ENCODE assay signal across 1 cellular context in genomic region chr1:42766723-42767509, GRCh38.
TF ChIP-seq lines count a peak whose summit lies in the region.

C1orf50 (plus strand) TSS chr1:42767249; CDS start chr1:42767312, 63 bp downstream.
A gene with protein sequence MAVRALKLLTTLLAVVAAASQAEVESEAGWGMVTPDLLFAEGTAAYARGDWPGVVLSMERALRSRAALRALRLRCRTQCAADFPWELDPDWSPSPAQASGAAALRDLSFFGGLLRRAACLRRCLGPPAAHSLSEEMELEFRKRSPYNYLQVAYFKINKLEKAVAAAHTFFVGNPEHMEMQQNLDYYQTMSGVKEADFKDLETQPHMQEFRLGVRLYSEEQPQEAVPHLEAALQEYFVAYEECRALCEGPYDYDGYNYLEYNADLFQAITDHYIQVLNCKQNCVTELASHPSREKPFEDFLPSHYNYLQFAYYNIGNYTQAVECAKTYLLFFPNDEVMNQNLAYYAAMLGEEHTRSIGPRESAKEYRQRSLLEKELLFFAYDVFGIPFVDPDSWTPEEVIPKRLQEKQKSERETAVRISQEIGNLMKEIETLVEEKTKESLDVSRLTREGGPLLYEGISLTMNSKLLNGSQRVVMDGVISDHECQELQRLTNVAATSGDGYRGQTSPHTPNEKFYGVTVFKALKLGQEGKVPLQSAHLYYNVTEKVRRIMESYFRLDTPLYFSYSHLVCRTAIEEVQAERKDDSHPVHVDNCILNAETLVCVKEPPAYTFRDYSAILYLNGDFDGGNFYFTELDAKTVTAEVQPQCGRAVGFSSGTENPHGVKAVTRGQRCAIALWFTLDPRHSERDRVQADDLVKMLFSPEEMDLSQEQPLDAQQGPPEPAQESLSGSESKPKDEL (minus strand): TSS chr1:42767028. CDS start chr1:42766971, 57 bp downstream.

TF ChIP-seq in HepG2, 621 proteins besides CTCF, POLR2A, EP300 and RAD21 (continued from another document):
- TF ChIP-seq, protein P1, sequence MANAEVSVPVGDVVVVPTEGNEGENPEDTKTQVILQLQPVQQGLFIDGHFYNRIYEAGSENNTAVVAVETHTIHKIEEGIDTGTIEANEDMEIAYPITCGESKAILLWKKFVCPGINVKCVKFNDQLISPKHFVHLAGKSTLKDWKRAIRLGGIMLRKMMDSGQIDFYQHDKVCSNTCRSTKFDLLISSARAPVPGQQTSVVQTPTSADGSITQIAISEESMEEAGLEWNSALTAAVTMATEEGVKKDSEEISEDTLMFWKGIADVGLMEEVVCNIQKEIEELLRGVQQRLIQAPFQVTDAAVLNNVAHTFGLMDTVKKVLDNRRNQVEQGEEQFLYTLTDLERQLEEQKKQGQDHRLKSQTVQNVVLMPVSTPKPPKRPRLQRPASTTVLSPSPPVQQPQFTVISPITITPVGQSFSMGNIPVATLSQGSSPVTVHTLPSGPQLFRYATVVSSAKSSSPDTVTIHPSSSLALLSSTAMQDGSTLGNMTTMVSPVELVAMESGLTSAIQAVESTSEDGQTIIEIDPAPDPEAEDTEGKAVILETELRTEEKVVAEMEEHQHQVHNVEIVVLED (CRISPR knock-in tag; IDR thresholded peaks at IDR 0.05; ENCODE audit: borderline replicate concordance), result peak; percentile 56; the same call in 1 of the 2 replicates
- TF ChIP-seq ZFP41 (CRISPR knock-in tag; IDR thresholded peaks at IDR 0.05; ENCODE audit: borderline replicate concordance), result no peak
- TF ChIP-seq ZNF563 (CRISPR knock-in tag; IDR thresholded peaks at IDR 0.05), result peak; percentile 21; the same call in 1 of the 2 replicates
- peak; percentile 85; the same call in 1 of the 2 replicates for TF ChIP-seq ZBTB42 (CRISPR knock-in tag; IDR thresholded peaks at IDR 0.05)
- peak; percentile 30 for TF ChIP-seq KDM4B (CRISPR knock-in tag; IDR thresholded peaks at IDR 0.05)
- TF ChIP-seq ZNF124 (CRISPR knock-in tag; IDR thresholded peaks at IDR 0.05), result no peak; the same call in 1 of the 2 replicates
- no peak for TF ChIP-seq SCMH1 (CRISPR knock-in tag; IDR thresholded peaks at IDR 0.05; ENCODE audit: borderline replicate concordance)
- no peak for TF ChIP-seq ZBTB3 (CRISPR knock-in tag; IDR thresholded peaks at IDR 0.05; ENCODE audit: borderline replicate concordance, low read depth)
- no peak for TF ChIP-seq MLLT10 (CRISPR knock-in tag; IDR thresholded peaks at IDR 0.05)
- TF ChIP-seq TAF15 (IDR thresholded peaks at IDR 0.05; ENCODE audit: low read depth, low read length, poor library complexity, severe bottlenecking), result peak; percentile 56
- TF ChIP-seq ZNF318 (CRISPR knock-in tag; IDR thresholded peaks at IDR 0.05), result 0 out of 2 replicates have a peak, but pooled peaks have one; percentile 76
- peak; percentile 59 for TF ChIP-seq ZNF709 (CRISPR knock-in tag; IDR thresholded peaks at IDR 0.05)
- no peak for TF ChIP-seq ZNF432 (CRISPR knock-in tag; IDR thresholded peaks at IDR 0.05; ENCODE audit: borderline replicate concordance)
- TF ChIP-seq, protein P2, sequence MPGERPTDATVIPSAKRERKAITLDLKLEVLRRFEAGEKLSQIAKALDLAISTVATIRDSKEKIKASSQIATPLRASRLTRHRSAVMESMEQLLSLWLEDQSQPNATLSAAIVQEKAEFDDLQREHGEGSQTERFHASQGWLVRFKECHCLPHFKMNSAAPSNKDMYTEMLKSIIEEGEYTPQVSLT (CRISPR knock-in tag; IDR thresholded peaks at IDR 0.05; ENCODE audit: borderline replicate concordance, low read depth), result no peak; the same call in 1 of the 2 replicates
